ENCODE assay signal across 1 cellular context in the genomic region with DNA sequence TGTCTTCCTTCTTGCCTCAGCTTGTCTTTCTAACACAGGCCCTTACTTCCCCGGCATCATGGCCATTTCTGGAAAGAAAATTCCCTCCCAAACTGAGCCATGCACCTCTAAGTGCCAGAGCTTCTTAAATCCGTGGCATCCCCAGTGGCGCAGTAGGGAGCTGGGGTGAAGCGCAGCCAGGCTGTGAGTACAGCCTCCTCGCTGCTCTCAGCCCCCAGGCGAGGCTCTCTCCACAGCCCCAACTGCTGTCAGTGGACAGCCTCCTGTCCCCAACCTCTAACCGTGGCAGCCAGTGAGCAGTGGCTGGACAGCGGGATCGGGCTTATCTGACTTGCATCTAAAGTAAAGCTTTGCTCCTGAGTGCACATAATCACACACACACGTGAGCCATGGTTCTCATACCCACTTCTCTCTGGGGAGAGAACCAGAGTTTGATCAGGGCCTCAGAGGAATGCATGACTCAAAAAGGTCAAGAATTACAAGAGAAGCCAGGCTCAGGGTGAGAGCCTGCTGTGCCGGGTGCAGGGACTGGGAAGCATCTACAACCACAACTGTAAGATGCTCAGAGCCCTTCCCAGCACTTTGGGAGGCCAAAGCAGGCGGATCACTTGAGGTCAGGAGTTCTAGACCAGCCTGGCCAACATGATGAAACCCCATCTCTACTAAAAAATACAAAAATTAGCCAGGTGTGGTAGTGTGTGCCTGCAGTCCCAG.
TF ChIP-seq lines count a peak whose summit lies in the region.

No MANE protein-coding gene starts in this region.

TF ChIP-seq in HepG2, 621 proteins besides CTCF, POLR2A, EP300 and RAD21 (continued from another document and continues in another):
- TF ChIP-seq, protein P1, sequence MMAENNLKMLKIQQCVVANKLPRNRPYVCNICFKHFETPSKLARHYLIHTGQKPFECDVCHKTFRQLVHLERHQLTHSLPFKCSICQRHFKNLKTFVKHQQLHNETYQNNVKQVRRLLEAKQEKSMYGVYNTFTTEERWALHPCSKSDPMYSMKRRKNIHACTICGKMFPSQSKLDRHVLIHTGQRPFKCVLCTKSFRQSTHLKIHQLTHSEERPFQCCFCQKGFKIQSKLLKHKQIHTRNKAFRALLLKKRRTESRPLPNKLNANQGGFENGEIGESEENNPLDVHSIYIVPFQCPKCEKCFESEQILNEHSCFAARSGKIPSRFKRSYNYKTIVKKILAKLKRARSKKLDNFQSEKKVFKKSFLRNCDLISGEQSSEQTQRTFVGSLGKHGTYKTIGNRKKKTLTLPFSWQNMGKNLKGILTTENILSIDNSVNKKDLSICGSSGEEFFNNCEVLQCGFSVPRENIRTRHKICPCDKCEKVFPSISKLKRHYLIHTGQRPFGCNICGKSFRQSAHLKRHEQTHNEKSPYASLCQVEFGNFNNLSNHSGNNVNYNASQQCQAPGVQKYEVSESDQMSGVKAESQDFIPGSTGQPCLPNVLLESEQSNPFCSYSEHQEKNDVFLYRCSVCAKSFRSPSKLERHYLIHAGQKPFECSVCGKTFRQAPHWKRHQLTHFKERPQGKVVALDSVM (CRISPR knock-in tag; IDR thresholded peaks at IDR 0.05) = no peak; the same call in 1 of the 2 replicates
- 0 out of 2 replicates have a peak, but pooled peaks have one; percentile 49 for TF ChIP-seq KAT8 (CRISPR knock-in tag; IDR thresholded peaks at IDR 0.05)
- peak; percentile 75; the same call in 1 of the 2 replicates for TF ChIP-seq ZBTB20 (CRISPR knock-in tag; IDR thresholded peaks at IDR 0.05; ENCODE audit: borderline replicate concordance, low read depth)
- TF ChIP-seq ZFP36L1 (CRISPR knock-in tag; IDR thresholded peaks at IDR 0.05) = peak; percentile 88; the same call in 1 of the 2 replicates
- TF ChIP-seq, protein P2, sequence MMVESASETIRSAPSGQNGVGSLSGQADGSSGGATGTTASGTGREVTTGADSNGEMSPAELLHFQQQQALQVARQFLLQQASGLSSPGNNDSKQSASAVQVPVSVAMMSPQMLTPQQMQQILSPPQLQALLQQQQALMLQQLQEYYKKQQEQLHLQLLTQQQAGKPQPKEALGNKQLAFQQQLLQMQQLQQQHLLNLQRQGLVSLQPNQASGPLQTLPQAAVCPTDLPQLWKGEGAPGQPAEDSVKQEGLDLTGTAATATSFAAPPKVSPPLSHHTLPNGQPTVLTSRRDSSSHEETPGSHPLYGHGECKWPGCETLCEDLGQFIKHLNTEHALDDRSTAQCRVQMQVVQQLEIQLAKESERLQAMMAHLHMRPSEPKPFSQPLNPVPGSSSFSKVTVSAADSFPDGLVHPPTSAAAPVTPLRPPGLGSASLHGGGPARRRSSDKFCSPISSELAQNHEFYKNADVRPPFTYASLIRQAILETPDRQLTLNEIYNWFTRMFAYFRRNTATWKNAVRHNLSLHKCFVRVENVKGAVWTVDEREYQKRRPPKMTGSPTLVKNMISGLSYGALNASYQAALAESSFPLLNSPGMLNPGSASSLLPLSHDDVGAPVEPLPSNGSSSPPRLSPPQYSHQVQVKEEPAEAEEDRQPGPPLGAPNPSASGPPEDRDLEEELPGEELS (CRISPR knock-in tag; IDR thresholded peaks at IDR 0.05) = peak; percentile 65; the same call in 1 of the 2 replicates
- TF ChIP-seq, protein P3, sequence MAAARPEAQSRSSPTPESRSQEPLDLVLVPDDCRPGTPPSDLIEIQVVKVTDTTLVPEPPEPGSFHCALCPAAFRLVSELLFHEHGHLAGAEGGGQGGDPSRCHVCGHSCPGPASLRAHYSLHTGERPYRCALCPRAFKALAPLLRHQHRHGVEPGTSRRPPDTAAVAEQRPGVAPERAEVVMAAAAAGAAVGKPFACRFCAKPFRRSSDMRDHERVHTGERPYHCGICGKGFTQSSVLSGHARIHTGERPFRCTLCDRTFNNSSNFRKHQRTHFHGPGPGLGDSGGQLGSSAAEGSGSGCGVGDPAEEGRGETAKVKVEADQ (CRISPR knock-in tag; IDR thresholded peaks at IDR 0.05; ENCODE audit: borderline replicate concordance) = no peak
- TF ChIP-seq ZNF33A (CRISPR knock-in tag; IDR thresholded peaks at IDR 0.05; ENCODE audit: borderline replicate concordance) = 0 out of 2 replicates have a peak, but pooled peaks have one; percentile 70
- TF ChIP-seq HMGA1 (CRISPR knock-in tag; conservative IDR thresholded peaks at IDR 0.05) = no peak
- TF ChIP-seq ZNF556 (CRISPR knock-in tag; IDR thresholded peaks at IDR 0.05; ENCODE audit: borderline replicate concordance) = peak; percentile 57; the same call in 1 of the 2 replicates
- no peak for TF ChIP-seq SIN3B (IDR thresholded peaks at IDR 0.05; ENCODE audit: low read length)
- no peak for TF ChIP-seq NR3C1 (CRISPR knock-in tag; IDR thresholded peaks at IDR 0.05)
- 0 out of 2 replicates have a peak, but pooled peaks have one; percentile 47 for TF ChIP-seq MEIS2 (CRISPR knock-in tag; IDR thresholded peaks at IDR 0.05)
- no peak for TF ChIP-seq STAT5B (CRISPR knock-in tag; IDR thresholded peaks at IDR 0.05)
- TF ChIP-seq ZNF670 (CRISPR knock-in tag; IDR thresholded peaks at IDR 0.05; ENCODE audit: borderline replicate concordance) = peak; percentile 70; the same call in 1 of the 2 replicates
- TF ChIP-seq KDM1A (CRISPR knock-in tag; IDR thresholded peaks at IDR 0.05) = no peak
- TF ChIP-seq ZNF558 (CRISPR knock-in tag; IDR thresholded peaks at IDR 0.05; ENCODE audit: borderline replicate concordance) = no peak
- TF ChIP-seq, protein P4, sequence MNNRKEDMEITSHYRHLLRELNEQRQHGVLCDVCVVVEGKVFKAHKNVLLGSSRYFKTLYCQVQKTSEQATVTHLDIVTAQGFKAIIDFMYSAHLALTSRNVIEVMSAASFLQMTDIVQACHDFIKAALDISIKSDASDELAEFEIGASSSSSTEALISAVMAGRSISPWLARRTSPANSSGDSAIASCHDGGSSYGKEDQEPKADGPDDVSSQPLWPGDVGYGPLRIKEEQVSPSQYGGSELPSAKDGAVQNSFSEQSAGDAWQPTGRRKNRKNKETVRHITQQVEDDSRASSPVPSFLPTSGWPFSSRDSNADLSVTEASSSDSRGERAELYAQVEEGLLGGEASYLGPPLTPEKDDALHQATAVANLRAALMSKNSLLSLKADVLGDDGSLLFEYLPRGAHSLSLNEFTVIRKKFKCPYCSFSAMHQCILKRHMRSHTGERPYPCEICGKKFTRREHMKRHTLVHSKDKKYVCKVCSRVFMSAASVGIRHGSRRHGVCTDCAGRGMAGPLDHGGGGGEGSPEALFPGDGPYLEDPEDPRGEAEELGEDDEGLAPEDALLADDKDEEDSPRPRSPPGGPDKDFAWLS (CRISPR knock-in tag; IDR thresholded peaks at IDR 0.05; ENCODE audit: borderline replicate concordance) = no peak
- TF ChIP-seq RBFOX2 (IDR thresholded peaks at IDR 0.05; ENCODE audit: low read depth, low read length) = no peak
- TF ChIP-seq CBFB (CRISPR knock-in tag; IDR thresholded peaks at IDR 0.05) = no peak
- TF ChIP-seq, protein P5, sequence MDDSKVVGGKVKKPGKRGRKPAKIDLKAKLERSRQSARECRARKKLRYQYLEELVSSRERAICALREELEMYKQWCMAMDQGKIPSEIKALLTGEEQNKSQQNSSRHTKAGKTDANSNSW (CRISPR knock-in tag; IDR thresholded peaks at IDR 0.05; ENCODE audit: borderline replicate concordance) = no peak
- TF ChIP-seq GLMP (CRISPR knock-in tag; IDR thresholded peaks at IDR 0.05; ENCODE audit: borderline replicate concordance) = no peak
- TF ChIP-seq ZNF619 (CRISPR knock-in tag; IDR thresholded peaks at IDR 0.05) = peak; percentile 87; the same call in 1 of the 2 replicates
- no peak; the same call in 1 of the 2 replicates for TF ChIP-seq ARHGAP35 (CRISPR knock-in tag; IDR thresholded peaks at IDR 0.05; ENCODE audit: borderline replicate concordance)
- no peak for TF ChIP-seq HOXD1 (CRISPR knock-in tag; IDR thresholded peaks at IDR 0.05)
- TF ChIP-seq, protein P6, sequence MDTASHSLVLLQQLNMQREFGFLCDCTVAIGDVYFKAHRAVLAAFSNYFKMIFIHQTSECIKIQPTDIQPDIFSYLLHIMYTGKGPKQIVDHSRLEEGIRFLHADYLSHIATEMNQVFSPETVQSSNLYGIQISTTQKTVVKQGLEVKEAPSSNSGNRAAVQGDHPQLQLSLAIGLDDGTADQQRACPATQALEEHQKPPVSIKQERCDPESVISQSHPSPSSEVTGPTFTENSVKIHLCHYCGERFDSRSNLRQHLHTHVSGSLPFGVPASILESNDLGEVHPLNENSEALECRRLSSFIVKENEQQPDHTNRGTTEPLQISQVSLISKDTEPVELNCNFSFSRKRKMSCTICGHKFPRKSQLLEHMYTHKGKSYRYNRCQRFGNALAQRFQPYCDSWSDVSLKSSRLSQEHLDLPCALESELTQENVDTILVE (CRISPR knock-in tag; IDR thresholded peaks at IDR 0.05) = no peak
- TF ChIP-seq ZNF317 (CRISPR knock-in tag; IDR thresholded peaks at IDR 0.05) = 0 out of 2 replicates have a peak, but pooled peaks have one; percentile 27
- peak; percentile 84 for TF ChIP-seq IRF2 (CRISPR knock-in tag; IDR thresholded peaks at IDR 0.05)
- no peak for TF ChIP-seq HOXA9 (CRISPR knock-in tag; IDR thresholded peaks at IDR 0.05; ENCODE audit: borderline replicate concordance)
- TF ChIP-seq ZNF263 (CRISPR knock-in tag; IDR thresholded peaks at IDR 0.05) = no peak
- TF ChIP-seq, protein P7, sequence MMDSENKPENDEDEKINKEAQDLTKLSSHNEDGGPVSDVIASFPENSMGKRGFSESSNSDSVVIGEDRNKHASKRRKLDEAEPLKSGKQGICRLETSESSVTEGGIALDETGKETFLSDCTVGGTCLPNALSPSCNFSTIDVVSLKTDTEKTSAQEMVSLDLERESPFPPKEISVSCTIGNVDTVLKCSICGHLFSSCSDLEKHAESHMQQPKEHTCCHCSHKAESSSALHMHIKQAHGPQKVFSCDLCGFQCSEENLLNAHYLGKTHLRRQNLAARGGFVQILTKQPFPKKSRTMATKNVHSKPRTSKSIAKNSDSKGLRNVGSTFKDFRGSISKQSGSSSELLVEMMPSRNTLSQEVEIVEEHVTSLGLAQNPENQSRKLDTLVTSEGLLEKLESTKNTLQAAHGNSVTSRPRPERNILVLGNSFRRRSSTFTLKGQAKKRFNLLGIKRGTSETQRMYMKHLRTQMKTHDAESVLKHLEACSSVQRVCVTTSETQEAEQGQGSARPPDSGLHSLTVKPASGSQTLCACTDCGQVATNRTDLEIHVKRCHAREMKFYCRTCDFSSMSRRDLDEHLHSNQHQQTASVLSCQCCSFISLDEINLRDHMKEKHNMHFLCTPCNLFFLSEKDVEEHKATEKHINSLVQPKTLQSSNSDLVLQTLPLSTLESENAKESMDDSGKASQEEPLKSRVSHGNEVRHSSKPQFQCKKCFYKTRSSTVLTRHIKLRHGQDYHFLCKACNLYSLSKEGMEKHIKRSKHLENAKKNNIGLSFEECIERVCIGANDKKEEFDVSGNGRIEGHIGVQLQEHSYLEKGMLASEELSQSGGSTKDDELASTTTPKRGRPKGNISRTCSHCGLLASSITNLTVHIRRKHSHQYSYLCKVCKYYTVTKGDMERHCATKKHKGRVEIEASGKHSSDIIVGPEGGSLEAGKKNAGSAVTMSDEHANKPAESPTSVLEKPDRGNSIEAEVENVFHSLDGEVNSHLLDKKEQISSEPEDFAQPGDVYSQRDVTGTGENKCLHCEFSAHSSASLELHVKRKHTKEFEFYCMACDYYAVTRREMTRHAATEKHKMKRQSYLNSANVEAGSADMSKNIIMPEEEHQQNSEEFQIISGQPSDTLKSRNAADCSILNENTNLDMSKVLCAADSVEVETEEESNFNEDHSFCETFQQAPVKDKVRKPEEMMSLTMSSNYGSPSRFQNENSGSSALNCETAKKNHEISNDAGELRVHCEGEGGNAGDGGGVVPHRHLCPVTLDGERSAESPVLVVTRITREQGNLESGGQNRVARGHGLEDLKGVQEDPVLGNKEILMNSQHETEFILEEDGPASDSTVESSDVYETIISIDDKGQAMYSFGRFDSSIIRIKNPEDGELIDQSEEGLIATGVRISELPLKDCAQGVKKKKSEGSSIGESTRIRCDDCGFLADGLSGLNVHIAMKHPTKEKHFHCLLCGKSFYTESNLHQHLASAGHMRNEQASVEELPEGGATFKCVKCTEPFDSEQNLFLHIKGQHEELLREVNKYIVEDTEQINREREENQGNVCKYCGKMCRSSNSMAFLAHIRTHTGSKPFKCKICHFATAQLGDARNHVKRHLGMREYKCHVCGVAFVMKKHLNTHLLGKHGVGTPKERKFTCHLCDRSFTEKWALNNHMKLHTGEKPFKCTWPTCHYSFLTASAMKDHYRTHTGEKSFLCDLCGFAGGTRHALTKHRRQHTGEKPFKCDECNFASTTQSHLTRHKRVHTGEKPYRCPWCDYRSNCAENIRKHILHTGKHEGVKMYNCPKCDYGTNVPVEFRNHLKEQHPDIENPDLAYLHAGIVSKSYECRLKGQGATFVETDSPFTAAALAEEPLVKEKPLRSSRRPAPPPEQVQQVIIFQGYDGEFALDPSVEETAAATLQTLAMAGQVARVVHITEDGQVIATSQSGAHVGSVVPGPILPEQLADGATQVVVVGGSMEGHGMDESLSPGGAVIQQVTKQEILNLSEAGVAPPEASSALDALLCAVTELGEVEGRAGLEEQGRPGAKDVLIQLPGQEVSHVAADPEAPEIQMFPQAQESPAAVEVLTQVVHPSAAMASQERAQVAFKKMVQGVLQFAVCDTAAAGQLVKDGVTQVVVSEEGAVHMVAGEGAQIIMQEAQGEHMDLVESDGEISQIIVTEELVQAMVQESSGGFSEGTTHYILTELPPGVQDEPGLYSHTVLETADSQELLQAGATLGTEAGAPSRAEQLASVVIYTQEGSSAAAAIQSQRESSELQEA (CRISPR knock-in tag; IDR thresholded peaks at IDR 0.05; ENCODE audit: not compliant biosample characterization) = no peak
- TF ChIP-seq SPEN (CRISPR knock-in tag; IDR thresholded peaks at IDR 0.05; ENCODE audit: low read depth) = peak; percentile 81
- no peak for TF ChIP-seq CREB1 (IDR thresholded peaks at IDR 0.05)
- no peak for TF ChIP-seq CREB1 (CRISPR knock-in tag; IDR thresholded peaks at IDR 0.05)
- no peak for TF ChIP-seq ZNF484 (CRISPR knock-in tag; IDR thresholded peaks at IDR 0.05; ENCODE audit: borderline replicate concordance, low read depth)
- TF ChIP-seq TFE3 (CRISPR knock-in tag; IDR thresholded peaks at IDR 0.05) = peak; percentile 93
